Comparison of ENCODE assay signal across 8 cellular contexts in genomic region chr11:119100246-119100959, GRCh38. TPM values are rescaled to one million over a fixed set of nuclear protein-coding genes. Genes with fewer than 3 reads are reported as not detected.
DNase-seq lines count a peak whose midpoint lies in the region; ATAC-seq and TF ChIP-seq lines count a peak whose summit lies in the region.

No MANE protein-coding gene starts in this region.

- H3K4me1 ChIP-seq in left lung (peaks cover 14 to 39% of the 10 kb centered on the region in 2 donors), uterus (peaks cover 0 to 12% of the 10 kb centered on the region in 2 donors)

- intact Hi-C loops in left lung (cut with DNase I): no loop called here
- intact Hi-C loops in uterus (cut with DNase I; ENCODE audit: low total_unique reads): no loop called here

- no peak for DNase-seq in activated naive CD4-positive, alpha-beta T cell (lab: John Stamatoyannopoulos, UW)
- peak; percentile 10 for DNase-seq in NCI-H146 treated with DMSO at 0.1 percent for 48 hours (lab: John Stamatoyannopoulos, UW; ENCODE audit: unreplicated experiment)
- peak; percentile 52 for DNase-seq in amniotic epithelial cell (ENCODE audit: low read depth)
- no peak for DNase-seq in left lung
- DNase-seq in uterus: no peak
- DNase-seq in middle frontal gyrus (ENCODE audit: extremely low spot score, low spot score): no peak
- no peak for DNase-seq in COLO829 (ENCODE audit: low spot score)

- TF ChIP-seq CTCF in left lung (IDR thresholded peaks at IDR 0.05) (no peak), uterus (IDR thresholded peaks at IDR 0.05) (no peak)

- no peaks in the 10 kb centered on the region for H3K9me3 ChIP-seq in left lung
- no peaks in the 10 kb centered on the region for H3K9me3 ChIP-seq in uterus

- H3K27ac ChIP-seq in left lung (no peak overlapping the region), uterus (no peak overlapping the region)

- H3K27me3 ChIP-seq in left lung (no peaks in the 10 kb centered on the region), uterus (no peaks in the 10 kb centered on the region)

- peak overlapping the region; percentile 73 to 87 for H3K4me3 ChIP-seq in left lung
- peak overlapping the region; percentile 63 to 86 for H3K4me3 ChIP-seq in uterus

- peaks cover 13% of the 10 kb centered on the region for H3K36me3 Mint-ChIP-seq in activated naive CD4-positive, alpha-beta T cell treated with anti-CD3 and anti-CD28 coated beads, Interleukin-2, amount 50 U/mL, for 24 hours

- no peaks in the 10 kb centered on the region for H3K9me3 Mint-ChIP-seq in activated naive CD4-positive, alpha-beta T cell treated with anti-CD3 and anti-CD28 coated beads, Interleukin-2, amount 50 U/mL, for 24 hours

- peak overlapping the region; percentile 98 for H3K4me3 Mint-ChIP-seq in activated naive CD4-positive, alpha-beta T cell treated with anti-CD3 and anti-CD28 coated beads, Interleukin-2, amount 50 U/mL, for 24 hours

- no peak for ATAC-seq in left lung

- H3K27me3 Mint-ChIP-seq in activated naive CD4-positive, alpha-beta T cell treated with anti-CD3 and anti-CD28 coated beads, Interleukin-2, amount 50 U/mL, for 24 hours: no peaks in the 10 kb centered on the region

- peak overlapping the region; percentile 90 for H3K27ac Mint-ChIP-seq in activated naive CD4-positive, alpha-beta T cell treated with anti-CD3 and anti-CD28 coated beads, Interleukin-2, amount 50 U/mL, for 24 hours

- peaks cover 0 to 20% of the 10 kb centered on the region in 2 donors for H3K36me3 ChIP-seq in left lung
- H3K36me3 ChIP-seq in uterus: no peaks in the 10 kb centered on the region

- peaks cover 47% of the 10 kb centered on the region for H3K4me1 Mint-ChIP-seq in activated naive CD4-positive, alpha-beta T cell treated with anti-CD3 and anti-CD28 coated beads, Interleukin-2, amount 50 U/mL, for 24 hours

- TF ChIP-seq POLR2A in uterus (IDR thresholded peaks at IDR 0.05): no peak

RNA-seq across cellular contexts. Expression of gene DPAGT1, which starts 1.2 kb away (rescaled TPM):
- 10 to 100 TPM; 50.3 to 56.2 TPM for total RNA-seq in left lung
- 10 to 100 TPM in 2 of 4 donors, 1 to 10 TPM in 2; 2.8 to 30.6 (median 16.9) TPM for total RNA-seq in uterus

RNA-seq across cellular contexts. Expression of gene C2CD2L, which starts 6.7 kb away (rescaled TPM):
- total RNA-seq in left lung (10 to 100 TPM; 16.6 to 18.6 TPM), uterus (10 to 100 TPM in 1 of 4 donors, 1 to 10 TPM in 3; 1.8 to 14.3 (median 2.7) TPM)

RNA-seq across cellular contexts. Expression of gene HMBS, which starts 15.7 kb away (rescaled TPM):
- 10 to 100 TPM; 16.5 to 32.0 TPM for total RNA-seq in left lung
- 10 to 100 TPM in 3 of 4 donors, 1 to 10 TPM in 1; 9.5 to 19.9 (median 15.3) TPM for total RNA-seq in uterus

RNA-seq across cellular contexts. Expression of gene HINFP, which starts 21.0 kb away (rescaled TPM):
- total RNA-seq in left lung: 10 to 100 TPM; 21.6 to 22.2 TPM
- total RNA-seq in uterus: 10 to 100 TPM; 13.5 to 27.6 (median 15.4) TPM

RNA-seq across cellular contexts. Expression of gene VPS11, which starts 32.8 kb away (rescaled TPM):
- total RNA-seq in left lung (10 to 100 TPM; 30.5 to 35.0 TPM), uterus (10 to 100 TPM; 25.6 to 86.6 (median 36.3) TPM)

Comparison
In these comparisons a context has a peak if more than half of its experiments do, and no peak if none do; other contexts are left out.
1. DNase-seq: peak in NCI-H146 treated with DMSO at 0.1 percent for 48 hours (single experiment) and amniotic epithelial cell (single experiment); none in activated naive CD4-positive, alpha-beta T cell (0 of 4), left lung (0 of 2), uterus (0 of 2), middle frontal gyrus (single experiment) and COLO829 (single experiment).